ENCODE assay signal across 18 cellular contexts in the genomic region with DNA sequence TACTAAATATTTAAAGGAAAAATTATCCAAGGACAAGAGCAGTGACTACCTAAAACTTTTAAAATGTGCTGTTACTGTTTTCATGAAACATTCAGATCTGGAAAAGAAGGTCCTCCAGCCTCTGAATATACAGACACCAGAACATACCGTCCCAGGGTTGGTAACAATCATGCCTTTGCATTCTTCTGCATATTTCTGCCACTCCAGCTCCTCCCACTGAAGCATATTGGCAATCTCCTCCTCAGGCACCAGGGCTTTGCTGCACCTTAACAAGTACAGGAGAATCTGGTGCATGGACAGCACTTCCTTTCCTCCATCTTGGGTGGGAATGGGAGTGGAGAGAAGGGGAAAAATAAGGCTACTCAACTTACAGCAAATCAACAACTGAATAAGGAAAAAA.
"Had no signal": no experiment of that assay in that cellular context is flagged by ENCODE, and none has a peak within 500 bp of the region (broad histone marks: within the 10 kb centered on the region; RNA-seq: fewer than 3 reads in every experiment).

No MANE protein-coding gene starts in this region.

- H3K9me3 ChIP-seq: breast epithelium, gastrocnemius medialis, psoas muscle, right lobe of liver, stomach, testis, upper lobe of left lung had no signal

- H3K4me3 ChIP-seq: breast epithelium, gastrocnemius medialis, lung, psoas muscle, right lobe of liver, stomach, testis, upper lobe of left lung had no signal

- H3K4me3 Mint-ChIP-seq: activated naive CD8-positive, alpha-beta T cell treated with anti-CD3 and anti-CD28 coated beads for 36 hours; activated T-helper 1 cell treated with anti-CD3 and anti-CD28 coated beads, Interleukin-12 subunit alpha, Interleukin-12 subunit beta, Interleukin-2, Interleukin-4 antibody, amounts not matched to agents 30 ng/mL and 10 ng/mL and 1 ng/mL, durations not matched to agents 14 hours and 24 hours and 36 hours; neural crest cell; T-helper 17 cell had no signal

- H3K27ac ChIP-seq: breast epithelium, epithelial cell of prostate, gastrocnemius medialis, psoas muscle, right lobe of liver, stomach, testis, upper lobe of left lung had no signal

- H3K9me3 Mint-ChIP-seq: activated T-helper 1 cell treated with anti-CD3 and anti-CD28 coated beads, Interleukin-12 subunit alpha, Interleukin-12 subunit beta, Interleukin-2, Interleukin-4 antibody, amounts not matched to agents 30 ng/mL and 10 ng/mL and 1 ng/mL, durations not matched to agents 14 hours and 24 hours and 36 hours; neural crest cell had no signal

- H3K27ac Mint-ChIP-seq: activated naive CD8-positive, alpha-beta T cell treated with anti-CD3 and anti-CD28 coated beads for 36 hours; activated T-helper 1 cell treated with anti-CD3 and anti-CD28 coated beads, Interleukin-12 subunit alpha, Interleukin-12 subunit beta, Interleukin-2, Interleukin-4 antibody, amounts not matched to agents 30 ng/mL and 10 ng/mL and 1 ng/mL, durations not matched to agents 14 hours and 24 hours and 36 hours; T-helper 17 cell had no signal

- H3K4me1 ChIP-seq: breast epithelium, right lobe of liver, testis, upper lobe of left lung had no signal

- H3K4me1 Mint-ChIP-seq: activated naive CD8-positive, alpha-beta T cell treated with anti-CD3 and anti-CD28 coated beads for 36 hours had no signal

- DNase-seq: activated CD4-positive, alpha-beta T cell treated with anti-CD3 and anti-CD28 coated beads for 48 hours; activated CD8-positive, alpha-beta memory T cell treated with anti-CD3 and anti-CD28 coated beads for 24 hours; activated naive CD8-positive, alpha-beta T cell treated with anti-CD3 and anti-CD28 coated beads for 36 hours; anterior cingulate cortex; gastrocnemius medialis; islet precursor cell; midbrain; psoas muscle; right lobe of liver; stomach; T-helper 17 cell; testis; upper lobe of left lung had no signal

- H3K27me3 ChIP-seq: breast epithelium, gastrocnemius medialis, right lobe of liver, stomach, testis, upper lobe of left lung had no signal

- H3K27me3 Mint-ChIP-seq: activated naive CD8-positive, alpha-beta T cell treated with anti-CD3 and anti-CD28 coated beads for 36 hours; T-helper 17 cell had no signal

- ATAC-seq: gastrocnemius medialis, psoas muscle, right lobe of liver, T-helper 17 cell had no signal
